In the genomic region with DNA sequence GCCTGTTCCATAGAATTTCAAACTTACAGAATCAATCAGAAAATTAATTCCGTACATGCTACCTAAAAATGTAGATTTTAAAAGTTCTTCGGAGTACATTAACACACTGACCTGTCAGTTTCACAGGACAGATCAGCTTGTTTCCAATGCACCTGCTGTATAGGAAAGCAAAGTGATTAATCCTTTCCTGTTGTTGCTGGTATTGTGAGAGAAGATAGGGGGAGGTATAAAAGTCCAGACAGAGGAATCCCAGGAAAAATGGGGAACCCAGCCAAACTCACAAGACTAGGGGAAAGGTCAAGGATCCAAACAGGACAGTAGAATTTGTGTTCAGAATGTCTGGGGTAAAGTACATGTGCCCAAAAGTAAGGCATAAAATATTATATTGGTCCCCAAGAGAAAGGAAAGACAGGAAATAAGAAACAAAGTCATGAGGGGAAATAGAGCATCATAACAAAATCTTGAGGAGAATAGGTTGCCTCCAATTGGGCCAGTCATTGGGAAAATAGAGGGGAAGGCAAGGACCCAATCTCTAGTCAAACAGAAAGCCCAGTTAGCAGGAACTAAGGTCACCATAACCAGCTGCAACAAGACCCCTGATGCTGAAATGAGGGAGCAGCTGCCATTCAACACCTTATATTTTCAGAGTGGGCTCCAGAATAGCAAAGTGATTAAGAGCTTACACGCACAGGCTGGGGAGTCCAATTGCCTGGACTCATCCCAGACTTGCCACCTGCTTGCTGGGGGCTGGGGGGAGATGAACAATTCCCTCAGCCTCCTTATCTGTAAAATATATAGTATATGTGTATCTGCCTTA, we compare ENCODE assay signal across 14 cellular contexts. TPM values are rescaled to one million over a fixed set of nuclear protein-coding genes. Genes with fewer than 3 reads are reported as not detected.
DNase-seq lines count a peak whose midpoint lies in the region; ATAC-seq and TF ChIP-seq lines count a peak whose summit lies in the region.
"Had no signal": no experiment of that assay in that cellular context is flagged by ENCODE, and none has a peak within 500 bp of the region (broad histone marks: within the 10 kb centered on the region; RNA-seq: fewer than 3 reads in every experiment).

No MANE protein-coding gene starts in this region.

- TF ChIP-seq CTCF in gastroesophageal sphincter (IDR thresholded peaks at IDR 0.05) (no peak), sigmoid colon (IDR thresholded peaks at IDR 0.05) (no peak)

- H3K36me3 ChIP-seq in gastroesophageal sphincter: no peaks in the 10 kb centered on the region
- no peaks in the 10 kb centered on the region for H3K36me3 ChIP-seq in sigmoid colon

- H3K27me3 ChIP-seq in gastroesophageal sphincter: no peaks in the 10 kb centered on the region
- H3K27me3 ChIP-seq in sigmoid colon: no peaks in the 10 kb centered on the region

- TF ChIP-seq EP300 in gastroesophageal sphincter (IDR thresholded peaks at IDR 0.05): no peak
- TF ChIP-seq EP300 in sigmoid colon (IDR thresholded peaks at IDR 0.05): no peak

- DNase-seq in D341Med (ENCODE audit: low spot score) (peak; percentile 35), NCI-H524 (lab: John Stamatoyannopoulos, UW) (peak; percentile 38 to 73), sigmoid colon (no peak), germinal center (ENCODE audit: low spot score) (no peak), NCI-H226 (no peak), caudate nucleus (lab: John Stamatoyannopoulos, UW) (no peak)
- DNase-seq: CD8-positive, alpha-beta memory T cell; NCI-H146; NCI-H2081 treated with DMSO at 0.1 percent for 48 hours; NCI-H345; SHP77 had no signal

- intact Hi-C loops in sigmoid colon (cut with DNase I): no loop called here

- no peak overlapping the region for H3K4me3 ChIP-seq in gastroesophageal sphincter
- H3K4me3 ChIP-seq in sigmoid colon: no peak overlapping the region
- H3K4me3 ChIP-seq: GM23338 had no signal

- no peaks in the 10 kb centered on the region for H3K9me3 ChIP-seq in gastroesophageal sphincter
- H3K9me3 ChIP-seq in sigmoid colon: no peaks in the 10 kb centered on the region

- H3K27ac ChIP-seq in gastroesophageal sphincter (peak overlapping the region; percentile 8 to 74 (median 31)), sigmoid colon (peak overlapping the region; percentile 16 to 93 (median 84)), caudate nucleus (ENCODE audit: low read depth, low read length) (no peak overlapping the region)

- WGBS in gastroesophageal sphincter (ENCODE audit: low coverage in 1 of 2), 2 donors: 53 to 66% methylated on average over 2 to 3 of the region's 3 CpGs
- 77 to 89% methylated on average over 3 of the region's 3 CpGs for WGBS in sigmoid colon, 2 donors

- ATAC-seq in gastroesophageal sphincter: no peak
- ATAC-seq: GM23338, Panc1 had no signal

- H3K4me1 ChIP-seq in gastroesophageal sphincter (peaks cover 21 to 81% (median 27%) of the 10 kb centered on the region in 3 donors), sigmoid colon (peaks cover 0 to 86% (median 68%) of the 10 kb centered on the region in 4 donors)

- TF ChIP-seq POLR2A in gastroesophageal sphincter (IDR thresholded peaks at IDR 0.05) (no peak), sigmoid colon (IDR thresholded peaks at IDR 0.05) (no peak)

RNA-seq across cellular contexts. Expression of gene FILIP1, which starts 10.3 kb away (rescaled TPM):
- total RNA-seq in gastroesophageal sphincter (10 to 100 TPM; 36.0 to 57.6 (median 48.0) TPM), sigmoid colon (10 to 100 TPM; 47.1 to 72.8 (median 53.8) TPM)
- polyA plus RNA-seq in sigmoid colon: 1 to 10 TPM in 1 of 3 donors, under 1 TPM in 2; 0.46 to 2.0 (median 0.60) TPM
- total RNA-seq: CD8-positive, alpha-beta memory T cell had no signal
- polyA plus RNA-seq: CD8-positive, alpha-beta memory T cell had no signal

Comparison
In these comparisons a context has a peak if more than half of its experiments do, and no peak if none do; other contexts are left out.
1. DNase-seq: peak in D341Med (single experiment) and NCI-H524 (2 of 2); none in sigmoid colon (single experiment), germinal center (single experiment), NCI-H226 (single experiment) and caudate nucleus (0 of 61).